Comparison of ENCODE assay signal across 26 cellular contexts in genomic region chr20:24934716-24935115, GRCh38. TPM values are rescaled to one million over a fixed set of nuclear protein-coding genes. Genes with fewer than 3 reads are reported as not detected.
"Had no signal": no experiment of that assay in that cellular context is flagged by ENCODE, and none has a peak within 500 bp of the region (broad histone marks: within the 10 kb centered on the region; RNA-seq: fewer than 3 reads in every experiment).

No MANE protein-coding gene starts in this region.

- H3K27ac ChIP-seq: KMS-11, SJCRH30 had no signal

- DNase-seq: IMR-90; Kasumi-1; MV-4-11; NCI-H1048; NCI-H1105; NCI-H1417 treated with DMSO at 0.1 percent for 48 hours; NCI-H146; NCI-H1694 treated with DMSO at 0.1 percent for 48 hours; NCI-H1930; NCI-H2081; NCI-H2107; NCI-H2227 treated with DMSO at 0.1 percent for 48 hours; NCI-H524; NCI-H526 treated with DMSO at 0.1 percent for 48 hours; NCI-H748 treated with DMSO at 0.1 percent for 48 hours; NK-92 treated with Interleukin-12 subunit alpha and Interleukin-12 subunit beta, amount 100 ng/mL, for 24 hours; PC-3; SHP77 treated with DMSO at 0.1 percent for 48 hours; SJCRH30 had no signal

- H3K9me3 ChIP-seq: SJCRH30 had no signal

- H3K27me3 ChIP-seq: SJCRH30 had no signal

- H3K4me3 ChIP-seq: SJCRH30 had no signal

- ATAC-seq: Panc1, PC-3, Right ventricle myocardium inferior, SK-N-SH treated with all-trans-retinoic acid at 6 μM for 48 hours had no signal

- H3K4me1 ChIP-seq: SJCRH30 had no signal

- H3K9ac ChIP-seq: KMS-11 had no signal

- H3K36me3 ChIP-seq: SJCRH30 had no signal

RNA-seq across cellular contexts. Expression of gene CST7, which starts 14.4 kb away (rescaled TPM):
- total RNA-seq: HepG2, IMR-90, NCI-H460, OCI-LY7, PC-3, SJCRH30 had no signal
- polyA plus RNA-seq: HepG2, IMR-90 had no signal
